In the genomic region with DNA sequence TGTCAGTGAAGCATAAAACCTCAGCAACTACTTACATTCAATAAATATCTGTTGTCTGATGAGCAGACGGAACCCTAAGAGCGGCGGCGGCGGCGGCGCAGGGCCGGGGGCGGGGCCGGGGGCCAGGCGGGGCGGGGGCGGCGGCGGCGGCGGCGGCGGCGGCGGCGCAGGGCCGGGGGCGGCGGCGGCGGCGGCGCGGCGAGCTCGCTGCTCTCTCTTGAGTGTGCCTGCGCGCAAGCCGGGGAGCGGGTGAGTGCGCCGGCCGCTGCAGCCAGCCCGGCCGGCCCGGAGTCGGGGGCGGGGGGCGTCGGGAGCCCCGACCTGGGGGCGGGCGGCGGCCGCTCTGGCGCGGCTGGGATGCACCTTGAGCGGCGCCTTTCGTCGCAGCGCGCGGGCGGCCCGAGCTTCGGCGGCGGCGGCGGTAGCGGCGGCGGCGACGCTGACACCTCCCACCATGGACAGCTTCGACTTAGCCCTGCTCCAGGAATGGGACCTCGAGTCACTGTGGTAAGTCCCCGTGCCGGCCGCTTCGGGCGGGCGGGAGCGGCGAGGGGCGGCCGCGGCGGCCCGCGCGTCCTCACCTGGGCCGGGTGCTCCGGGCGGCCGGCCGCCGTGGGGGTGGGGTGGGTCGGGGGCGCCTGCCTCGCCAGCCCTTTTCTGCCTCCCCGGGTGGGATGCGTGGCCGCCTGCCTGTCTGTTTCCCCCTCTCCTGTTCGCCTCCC, we compare ENCODE assay signal across 7 cellular contexts. TPM values are rescaled to one million over a fixed set of nuclear protein-coding genes. Genes with fewer than 3 reads are reported as not detected.
DNase-seq lines count a peak whose midpoint lies in the region; ATAC-seq and TF ChIP-seq lines count a peak whose summit lies in the region.
"Not testable (repeated sequence)": the region's sequence is repeated elsewhere in the genome, so short reads cannot be mapped to it uniquely, and the experiment has no call there.

No MANE protein-coding gene starts in this region.

- ATAC-seq in HCT116, result peak; percentile 86
- ATAC-seq in activated CD4-positive, CD25-positive, alpha-beta regulatory T cell treated with anti-CD3 and anti-CD28 coated beads, Interleukin-2, amount 50 U/mL, for 24 hours, result peak; percentile 27 to 36
- peak; percentile 53 for ATAC-seq in activated naive CD8-positive, alpha-beta T cell treated with anti-CD3 and anti-CD28 coated beads, Interleukin-2, amount 50 U/mL, for 24 hours
- peak; percentile 59 for ATAC-seq in gastroesophageal sphincter
- ATAC-seq in right lobe of liver, result peak; percentile 62 to 79 (median 71)
- ATAC-seq in stimulated activated naive B cell treated with anti-CD40 and anti-IgM and Interleukin-4, amounts not matched to agents 10 μg/mL and 1 μg/mL and 100 μg/mL, for 72 hours (replicated peaks), result peak; percentile 55 to 62

- TF ChIP-seq RAD21 in HCT116 (IDR thresholded peaks at IDR 0.05; ENCODE audit: low read depth), result not testable (repeated sequence)

- intact Hi-C loops in HCT116 (cut with micrococcal nuclease); right lobe of liver (cut with DNase I): not testable (repeated sequence)

- CTCF ChIA-PET in HCT116 (lab: Charles Lee), result not testable (repeated sequence)

- not testable (repeated sequence) for H3K36me3 ChIP-seq in HCT116 (ENCODE audit: control insufficient read depth in 1 of 2, insufficient read depth in 2 of 2, low read length in 2 of 2); gastroesophageal sphincter; right lobe of liver; neural progenitor cell

- not testable (repeated sequence) for H3K4me1 ChIP-seq in HCT116 (ENCODE audit: control insufficient read depth in 1 of 2, insufficient read depth in 2 of 2, low read length in 2 of 2); gastroesophageal sphincter; right lobe of liver; neural progenitor cell

- not testable (repeated sequence) for H3K27ac ChIP-seq in HCT116 (ENCODE audit: low read depth, low read length); gastroesophageal sphincter; right lobe of liver; neural progenitor cell

- not testable (repeated sequence) for H3K9me2 ChIP-seq in HCT116 (ENCODE audit: insufficient read depth)

- not testable (repeated sequence) for H3K4me3 Mint-ChIP-seq in activated naive CD8-positive, alpha-beta T cell treated with anti-CD3 and anti-CD28 coated beads, Interleukin-2, amount 50 U/mL, for 24 hours
- H3K4me3 Mint-ChIP-seq in neural progenitor cell, result peak overlapping the region; percentile 76
- peak overlapping the region in 1 of 2 donors; percentile 4 for H3K4me3 Mint-ChIP-seq in stimulated activated naive B cell treated with anti-CD40 and anti-IgM and Interleukin-4, amounts not matched to agents 10 μg/mL and 1 μg/mL and 100 μg/mL, for 72 hours

- H3K36me3 Mint-ChIP-seq in activated naive CD8-positive, alpha-beta T cell treated with anti-CD3 and anti-CD28 coated beads, Interleukin-2, amount 50 U/mL, for 24 hours (ENCODE audit: low read depth); neural progenitor cell; stimulated activated naive B cell treated with anti-CD40 and anti-IgM and Interleukin-4, amounts not matched to agents 10 μg/mL and 1 μg/mL and 100 μg/mL, for 72 hours: not testable (repeated sequence)

- not testable (repeated sequence) for H3K79me2 ChIP-seq in HCT116 (ENCODE audit: insufficient read depth, low read length); neural progenitor cell (ENCODE audit: low read depth)

- H3K4me3 ChIP-seq in HCT116 (replicated peaks in 1 of 2; ENCODE audit: low read depth in 1 of 2, low read length in 2 of 2); right lobe of liver; neural progenitor cell: not testable (repeated sequence)
- H3K4me3 ChIP-seq in gastroesophageal sphincter, result peak overlapping the region in 1 of 2 donors; percentile 42

- BruUV-seq in HCT116 (replicated peaks; lab: Mats Ljungman, UMichigan), result not testable (repeated sequence)

- not testable (repeated sequence) for TF ChIP-seq EP300 in gastroesophageal sphincter (IDR thresholded peaks at IDR 0.05)

- not testable (repeated sequence) for H4K20me1 ChIP-seq in HCT116 (ENCODE audit: insufficient read depth); neural progenitor cell (ENCODE audit: low read depth)

- RAD21 ChIA-PET in HCT116 (lab: Charles Lee; ENCODE audit: low non-redundant PET in 1 of 2, low total read pairs in 2 of 2, uncharacterized antibody in 2 of 2, unreplicated experiment in 2 of 2), result not testable (repeated sequence)

- H2AFZ ChIP-seq in HCT116 (ENCODE audit: low read depth, low read length, poor library complexity, severe bottlenecking); neural progenitor cell (replicated peaks): not testable (repeated sequence)

- H3K27me3 ChIP-seq in HCT116 (ENCODE audit: insufficient read depth, low read length); gastroesophageal sphincter; right lobe of liver: not testable (repeated sequence)
- H3K27me3 ChIP-seq in neural progenitor cell, result peaks cover 19% of the 10 kb centered on the region

- H3K9me3 Mint-ChIP-seq in activated naive CD8-positive, alpha-beta T cell treated with anti-CD3 and anti-CD28 coated beads, Interleukin-2, amount 50 U/mL, for 24 hours; neural progenitor cell; stimulated activated naive B cell treated with anti-CD40 and anti-IgM and Interleukin-4, amounts not matched to agents 10 μg/mL and 1 μg/mL and 100 μg/mL, for 72 hours: not testable (repeated sequence)

- H3F3A ChIP-seq in neural progenitor cell (ENCODE audit: low read depth), result not testable (repeated sequence)

- not testable (repeated sequence) for DNase-seq in HCT116 (ENCODE audit: low read depth, low spot score); activated naive CD8-positive, alpha-beta T cell treated with anti-CD3 and anti-CD28 coated beads, Interleukin-2, amount 50 U/mL, for 24 hours; right lobe of liver; stimulated activated naive B cell treated with anti-CD40 and anti-IgM and Interleukin-4, amounts not matched to agents 10 μg/mL and 1 μg/mL and 100 μg/mL, for 72 hours
- DNase-seq in neural progenitor cell (ENCODE audit: low spot score), result peak; percentile 2

- not testable (repeated sequence) for H3K9me3 ChIP-seq in HCT116 (ENCODE audit: control insufficient read depth in 1 of 2, insufficient read depth in 1 of 2, low read depth in 1 of 2, low read length in 2 of 2); gastroesophageal sphincter; right lobe of liver; neural progenitor cell (ENCODE audit: low read depth)

- no CpG with 5 or more reads among the region's 102 CpGs for WGBS in gastroesophageal sphincter (ENCODE audit: low coverage in 1 of 2), 2 donors
- no CpG with 5 or more reads among the region's 102 CpGs for WGBS in right lobe of liver (ENCODE audit: insufficient coverage, low coverage, low lambda C conversion rate, missing lambda C conversion rate)

- TF ChIP-seq POLR2A in HCT116 (IDR thresholded peaks at IDR 0.05; ENCODE audit: borderline replicate concordance, extremely low read depth, insufficient read depth, insufficient read length); gastroesophageal sphincter (IDR thresholded peaks at IDR 0.05); right lobe of liver (IDR thresholded peaks at IDR 0.05): not testable (repeated sequence)

- H3K4me1 Mint-ChIP-seq in activated naive CD8-positive, alpha-beta T cell treated with anti-CD3 and anti-CD28 coated beads, Interleukin-2, amount 50 U/mL, for 24 hours; neural progenitor cell; stimulated activated naive B cell treated with anti-CD40 and anti-IgM and Interleukin-4, amounts not matched to agents 10 μg/mL and 1 μg/mL and 100 μg/mL, for 72 hours: not testable (repeated sequence)

- not testable (repeated sequence) for H3K27ac Mint-ChIP-seq in activated naive CD8-positive, alpha-beta T cell treated with anti-CD3 and anti-CD28 coated beads, Interleukin-2, amount 50 U/mL, for 24 hours; neural progenitor cell; stimulated activated naive B cell treated with anti-CD40 and anti-IgM and Interleukin-4, amounts not matched to agents 10 μg/mL and 1 μg/mL and 100 μg/mL, for 72 hours

- not testable (repeated sequence) for H3K9ac ChIP-seq in HCT116 (ENCODE audit: low read length); neural progenitor cell

- H3K27me3 Mint-ChIP-seq in activated naive CD8-positive, alpha-beta T cell treated with anti-CD3 and anti-CD28 coated beads, Interleukin-2, amount 50 U/mL, for 24 hours; neural progenitor cell (ENCODE audit: insufficient read depth, low read depth); stimulated activated naive B cell treated with anti-CD40 and anti-IgM and Interleukin-4, amounts not matched to agents 10 μg/mL and 1 μg/mL and 100 μg/mL, for 72 hours: not testable (repeated sequence)

- POLR2A ChIA-PET in HCT116 (lab: Charles Lee), result not testable (repeated sequence)

- not testable (repeated sequence) for TF ChIP-seq CTCF in HCT116 (IDR thresholded peaks at IDR 0.05 in 2 of 3, conservative IDR thresholded peaks at IDR 0.05 in 1 of 3; ENCODE audit: borderline replicate concordance in 1 of 3, insufficient read depth in 1 of 3, low read depth in 2 of 3, low read length in 2 of 3); gastroesophageal sphincter (IDR thresholded peaks at IDR 0.05); right lobe of liver (IDR thresholded peaks at IDR 0.05); neural progenitor cell (IDR thresholded peaks at IDR 0.05)

- not testable (repeated sequence) for H3K4me2 ChIP-seq in HCT116 (ENCODE audit: low read length); neural progenitor cell

RNA-seq across cellular contexts. Expression of gene RGPD5, which starts 33.7 kb away (rescaled TPM):
- total RNA-seq in HCT116 (2021; ENCODE audit: unreplicated experiment) (39.1 TPM), gastroesophageal sphincter (10 to 100 TPM; 13.6 to 52.6 (median 33.4) TPM), right lobe of liver (10 to 100 TPM in 4 of 6 experiments, 1 to 10 TPM in 2; 7.1 to 25.9 (median 18.4) TPM), neural progenitor cell (ENCODE audit: low replicate concordance) (34.0 and 34.5 TPM in 2 replicates)
- polyA plus RNA-seq in HCT116 (2012), result 6.0 and 6.9 TPM in 2 replicates

Comparison
In these comparisons a context has a peak if more than half of its experiments do, and no peak if none do; other contexts are left out.
1. ATAC-seq: peak in every context shown above with its lines; median percentile 86 in HCT116; 71 in right lobe of liver; 59 in gastroesophageal sphincter; 58 in stimulated activated naive B cell treated with anti-CD40 and anti-IgM and Interleukin-4, amounts not matched to agents 10 μg/mL and 1 μg/mL and 100 μg/mL, for 72 hours; 53 in activated naive CD8-positive, alpha-beta T cell treated with anti-CD3 and anti-CD28 coated beads, Interleukin-2, amount 50 U/mL, for 24 hours; 32 in activated CD4-positive, CD25-positive, alpha-beta regulatory T cell treated with anti-CD3 and anti-CD28 coated beads, Interleukin-2, amount 50 U/mL, for 24 hours.